8 cellular contexts compared by ENCODE assay signal in the genomic region with DNA sequence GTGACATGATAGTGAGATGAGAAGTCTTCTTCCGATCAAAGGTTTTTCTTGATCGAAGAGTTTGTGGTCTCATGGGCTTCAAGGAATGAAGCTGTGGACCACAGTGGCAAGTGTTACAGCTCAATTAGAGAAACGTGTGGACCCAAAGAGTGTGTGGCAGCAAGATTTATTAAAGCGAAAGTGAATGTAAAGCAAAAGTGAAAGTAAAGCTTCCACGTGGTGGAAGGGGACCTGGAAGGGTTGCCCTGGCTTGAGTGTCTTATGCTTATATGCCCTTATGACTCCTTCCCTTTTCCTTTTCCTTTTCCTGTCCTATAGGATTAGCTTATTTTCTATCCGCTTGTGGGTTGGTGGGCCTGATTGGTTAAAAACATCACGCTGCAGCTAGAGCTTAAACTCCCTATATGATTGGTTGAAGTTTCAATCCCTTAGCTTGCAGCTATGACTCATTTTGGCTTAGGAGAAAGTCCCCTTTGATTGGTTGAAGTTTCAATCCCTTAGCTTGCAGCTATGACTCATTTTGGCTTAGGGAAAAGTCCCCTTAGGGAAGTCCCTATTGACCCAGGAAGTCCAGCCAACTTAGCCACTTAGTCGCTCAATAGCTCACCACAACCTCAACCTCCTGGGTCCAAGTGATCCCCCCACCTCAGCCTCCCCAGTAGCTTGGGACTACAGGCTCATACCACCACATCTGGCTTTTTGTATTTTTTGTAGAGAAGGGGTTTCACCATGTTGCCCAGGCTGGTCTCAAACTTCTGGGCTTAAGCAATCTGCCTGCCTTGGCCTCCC. TPM values are rescaled to one million over a fixed set of nuclear protein-coding genes. Genes with fewer than 3 reads are reported as not detected.
DNase-seq lines count a peak whose midpoint lies in the region; TF ChIP-seq lines count a peak whose summit lies in the region.

No MANE protein-coding gene starts in this region.

- no peak overlapping the region for H3K27ac Mint-ChIP-seq in glutamatergic neuron (ENCODE audit: unreplicated experiment)

- intact Hi-C loops in lower leg skin (cut with DNase I; ENCODE audit: low total_unique reads), result loop anchor here (10.0 kb wide), 1 partner anchor 250 kb away; a partner anchor contains a TSS

- no peak for TF ChIP-seq POLR2A in lower leg skin (IDR thresholded peaks at IDR 0.05)

- no peaks in the 10 kb centered on the region for H3K4me1 Mint-ChIP-seq in glutamatergic neuron (ENCODE audit: low read depth, unreplicated experiment)

- WGBS in lower leg skin, 2 donors, result 66 to 68% methylated on average over 8 of the region's 8 CpGs

- no peak overlapping the region for H3K4me3 ChIP-seq in lower leg skin (ENCODE audit: low read depth, poor library complexity, severe bottlenecking)

- DNase-seq in activated CD4-positive, CD25-positive, alpha-beta regulatory T cell treated with anti-CD3 and anti-CD28 coated beads, Interleukin-2, amount 50 U/mL, for 16 hours (ENCODE audit: low read depth, low spot score), result peak; percentile 3
- no peak for DNase-seq in activated CD4-positive, CD25-positive, alpha-beta regulatory T cell (lab: John Stamatoyannopoulos, UW)
- peak; percentile 27 for DNase-seq in HK-2 (ENCODE audit: unreplicated experiment)
- peak; percentile 49 to 52 for DNase-seq in activated CD4-positive, alpha-beta T cell treated with anti-CD3 and anti-CD28 coated beads for 4 hours
- peak; percentile 27 for DNase-seq in fibroblast of peridontal ligament (ENCODE audit: extremely low read depth)
- DNase-seq in stimulated activated CD8-positive, alpha-beta memory T cell treated with anti-CD3 and anti-CD28 coated beads, Interleukin-4, amount 100 ng/mL, for 48 hours, result peak; percentile 54
- no peak for DNase-seq in glutamatergic neuron
- no peak for DNase-seq in lower leg skin (ENCODE audit: low spot score in 2 of 2)

- peaks cover 1% of the 10 kb centered on the region for H3K9me3 Mint-ChIP-seq in glutamatergic neuron (ENCODE audit: unreplicated experiment)

- no peak overlapping the region for H3K4me3 Mint-ChIP-seq in glutamatergic neuron (ENCODE audit: unreplicated experiment)

- peaks cover 8% of the 10 kb centered on the region for H3K36me3 Mint-ChIP-seq in glutamatergic neuron (ENCODE audit: unreplicated experiment)

- TF ChIP-seq CTCF in glutamatergic neuron (IDR thresholded peaks at IDR 0.05; ENCODE audit: partially characterized antibody, unreplicated experiment), result no peak
- no peak for TF ChIP-seq CTCF in lower leg skin (IDR thresholded peaks at IDR 0.05)

- peaks cover 1% of the 10 kb centered on the region for H3K27me3 Mint-ChIP-seq in glutamatergic neuron (ENCODE audit: unreplicated experiment)

RNA-seq across cellular contexts. Expression of a gene that starts 34.7 kb away (rescaled TPM):
- total RNA-seq in glutamatergic neuron (ENCODE audit: unreplicated experiment) (60.8 TPM), lower leg skin (100 to 1,000 TPM in 1 of 4 donors, 10 to 100 TPM in 3; 64.9 to 135 (median 92.5) TPM)

Comparison
In these comparisons a context has a peak if more than half of its experiments do, and no peak if none do; other contexts are left out.
1. DNase-seq: peak in activated CD4-positive, CD25-positive, alpha-beta regulatory T cell treated with anti-CD3 and anti-CD28 coated beads, Interleukin-2, amount 50 U/mL, for 16 hours (single experiment), HK-2 (single experiment), activated CD4-positive, alpha-beta T cell treated with anti-CD3 and anti-CD28 coated beads for 4 hours (2 of 2), fibroblast of peridontal ligament (single experiment) and stimulated activated CD8-positive, alpha-beta memory T cell treated with anti-CD3 and anti-CD28 coated beads, Interleukin-4, amount 100 ng/mL, for 48 hours (single experiment); none in activated CD4-positive, CD25-positive, alpha-beta regulatory T cell (0 of 4), glutamatergic neuron (single experiment) and lower leg skin (0 of 2).